22 cellular contexts compared by ENCODE assay signal in genomic region chr1:110097507-110098221, GRCh38. TPM values are rescaled to one million over a fixed set of nuclear protein-coding genes. Genes with fewer than 3 reads are reported as not detected.
DNase-seq lines count a peak whose midpoint lies in the region; ATAC-seq, FAIRE-seq and TF ChIP-seq lines count a peak whose summit lies in the region.
"Had no signal": no experiment of that assay in that cellular context is flagged by ENCODE, and none has a peak within 500 bp of the region (broad histone marks: within the 10 kb centered on the region; RNA-seq: fewer than 3 reads in every experiment).

No MANE protein-coding gene starts in this region.

- WGBS in K562 (ENCODE audit: insufficient coverage, low coverage, missing lambda C conversion rate), result 24% methylated on average over 11 of the region's 11 CpGs
- WGBS in trophoblast cell (ENCODE audit: extremely low coverage, insufficient coverage, insufficient read length), result no CpG with 5 or more reads among the region's 11 CpGs

- H2BK5ac ChIP-seq in trophoblast cell (ENCODE audit: low read depth, low read length, poor library complexity), result no peak overlapping the region

- no peak overlapping the region for H4K12ac ChIP-seq in trophoblast cell (ENCODE audit: low read depth, low read length)

- H3K4me3 ChIP-seq in PC-9, result peak overlapping the region; percentile 3; the same call in 1 of the 2 replicates
- no peak overlapping the region for H3K4me3 ChIP-seq in K562
- peak overlapping the region; percentile 3 for H3K4me3 ChIP-seq in trophoblast cell (ENCODE audit: low read depth, low read length)
- H3K4me3 ChIP-seq: HAP-1 had no signal

- H3K79me1 ChIP-seq in trophoblast cell (ENCODE audit: low read length), result peaks cover 2% of the 10 kb centered on the region

- H3K79me2 ChIP-seq in PC-9 (ENCODE audit: low read depth), result peaks cover 4% of the 10 kb centered on the region
- no peaks in the 10 kb centered on the region for H3K79me2 ChIP-seq in K562 (ENCODE audit: control insufficient read depth, insufficient read depth, low read length)
- no peaks in the 10 kb centered on the region for H3K79me2 ChIP-seq in trophoblast cell (ENCODE audit: control insufficient read depth, insufficient read depth, low read length, poor library complexity)

- peaks cover 34% of the 10 kb centered on the region for H3K4me1 Mint-ChIP-seq in type B pancreatic cell (ENCODE audit: unreplicated experiment)
- H3K4me1 Mint-ChIP-seq in activated T-cell treated with anti-CD3 and anti-CD28 coated beads, Interleukin-2, amount 50 U/mL, for 72 hours (ENCODE audit: low read depth), result no peaks in the 10 kb centered on the region
- H3K4me1 Mint-ChIP-seq: CD4-positive, alpha-beta memory T cell had no signal

- peaks cover 33% of the 10 kb centered on the region for H3K27me3 Mint-ChIP-seq in type B pancreatic cell
- peaks cover 6% of the 10 kb centered on the region for H3K27me3 Mint-ChIP-seq in activated T-cell treated with anti-CD3 and anti-CD28 coated beads, Interleukin-2, amount 50 U/mL, for 72 hours (ENCODE audit: low read depth)

- H3K9me2 ChIP-seq in PC-9 (ENCODE audit: insufficient read depth), result no peaks in the 10 kb centered on the region

- in situ Hi-C loops in K562 (cut with MboI), result no loop called here

- H3K14ac ChIP-seq in trophoblast cell (ENCODE audit: low read length), result no peak overlapping the region

- H3K9ac ChIP-seq in K562 (ENCODE audit: insufficient read depth in 1 of 2, low read depth in 2 of 2, low read length in 2 of 2) (no peak overlapping the region; a peak in 1 of 4 replicates), trophoblast cell (ENCODE audit: low read length) (peak overlapping the region; percentile 9)

- BruUV-seq in PC-9 (replicated peaks; lab: Mats Ljungman, UMichigan) (no TSS peak), K562 (replicated peaks; lab: Mats Ljungman, UMichigan) (no TSS peak)

- no peaks in the 10 kb centered on the region for H3K36me3 Mint-ChIP-seq in type B pancreatic cell
- H3K36me3 Mint-ChIP-seq in activated T-cell treated with anti-CD3 and anti-CD28 coated beads, Interleukin-2, amount 50 U/mL, for 72 hours (ENCODE audit: insufficient read depth in 2 of 2), result no peaks in the 10 kb centered on the region
- H3K36me3 Mint-ChIP-seq: CD4-positive, alpha-beta memory T cell had no signal

- H3K4me1 ChIP-seq in PC-9 (replicated peaks; ENCODE audit: insufficient read depth), result peaks cover 86% of the 10 kb centered on the region
- peaks cover 7 to 8% of the 10 kb centered on the region in 2 experiments; a peak in 3 of 5 replicates for H3K4me1 ChIP-seq in K562 (replicated peaks in 1 of 2; ENCODE audit: control insufficient read depth in 2 of 2, insufficient read depth in 2 of 2, low read length in 2 of 2)
- peaks cover 25 to 27% of the 10 kb centered on the region in 2 experiments for H3K4me1 ChIP-seq in trophoblast cell (ENCODE audit: control insufficient read depth in 1 of 2, insufficient read depth in 2 of 2, low read length in 2 of 2)
- H3K4me1 ChIP-seq: HAP-1 had no signal

- H2AFZ ChIP-seq in PC-9 (no peak overlapping the region), K562 (ENCODE audit: low read depth, low read length) (no peak overlapping the region), trophoblast cell (ENCODE audit: insufficient read depth, low read length, poor library complexity) (no peak overlapping the region)

- H3K4me2 ChIP-seq in PC-9 (peak overlapping the region; percentile 80), K562 (ENCODE audit: insufficient read depth, low read length) (no peak overlapping the region), trophoblast cell (ENCODE audit: low read length) (peak overlapping the region; percentile 25)

- H3K27ac ChIP-seq in PC-9 (peak overlapping the region; percentile 99), K562 (ENCODE audit: extremely low read depth, low read depth, low read length) (no peak overlapping the region), trophoblast cell (ENCODE audit: low read depth, low read length) (no peak overlapping the region)

- no peak overlapping the region for H3K27ac Mint-ChIP-seq in type B pancreatic cell
- H3K27ac Mint-ChIP-seq in activated T-cell treated with anti-CD3 and anti-CD28 coated beads, Interleukin-2, amount 50 U/mL, for 72 hours, result no peak overlapping the region
- H3K27ac Mint-ChIP-seq: CD4-positive, alpha-beta memory T cell had no signal

- no peak for FAIRE-seq in K562 (lab: Jason Lieb, UNC)
- FAIRE-seq: GM12891, H54 had no signal

- CTCF ChIA-PET in PC-9 (lab: Charles Lee), result interaction anchor here (0.7 to 3.4 kb wide), 2 partner anchors 9 to 63 kb away, joined by 3 to 28 read pairs; no protein-coding TSS in a partner anchor
- CTCF ChIA-PET in K562 (lab: Yijun Ruan, JAX; ENCODE audit: low intra/inter-chr PET ratio), result no interaction called here

- no peaks in the 10 kb centered on the region for H3K9me3 Mint-ChIP-seq in type B pancreatic cell
- no peaks in the 10 kb centered on the region for H3K9me3 Mint-ChIP-seq in activated T-cell treated with anti-CD3 and anti-CD28 coated beads, Interleukin-2, amount 50 U/mL, for 72 hours
- H3K9me3 Mint-ChIP-seq: CD4-positive, alpha-beta memory T cell had no signal

- H3K9me1 ChIP-seq in K562 (ENCODE audit: control insufficient read depth, insufficient read depth, low read length), result no peaks in the 10 kb centered on the region

- intact Hi-C loops in PC-9 (cut with micrococcal nuclease; ENCODE audit: unreplicated experiment) (loop anchor here (1.0 to 10.0 kb wide), 2 partner anchors 10 to 237 kb away; partner anchors contain the start of gene RBM15), K562 (cut with micrococcal nuclease) (no loop called here)

- H3K9me3 ChIP-seq in PC-9 (ENCODE audit: insufficient read depth, low read depth) (no peaks in the 10 kb centered on the region), K562 (replicated peaks; ENCODE audit: control insufficient read depth, insufficient read depth, low read depth, low read length) (no peaks in the 10 kb centered on the region), trophoblast cell (ENCODE audit: insufficient read depth, low read depth, low read length) (peaks cover 16% of the 10 kb centered on the region)
- H3K9me3 ChIP-seq: HAP-1 had no signal

- no peaks in the 10 kb centered on the region for H4K20me1 ChIP-seq in PC-9 (ENCODE audit: insufficient read depth)
- no peaks in the 10 kb centered on the region; the same call in 1 of the 2 replicates for H4K20me1 ChIP-seq in K562 (replicated peaks; ENCODE audit: control insufficient read depth, insufficient read depth, low read length)

- peak overlapping the region; percentile 47 for H3K4me3 Mint-ChIP-seq in type B pancreatic cell
- H3K4me3 Mint-ChIP-seq in activated T-cell treated with anti-CD3 and anti-CD28 coated beads, Interleukin-2, amount 50 U/mL, for 72 hours, result no peak overlapping the region
- H3K4me3 Mint-ChIP-seq: CD4-positive, alpha-beta memory T cell had no signal

- no peak overlapping the region for H3K18ac ChIP-seq in trophoblast cell (ENCODE audit: low read length)

- H4K91ac ChIP-seq in trophoblast cell (ENCODE audit: low read depth, low read length), result peak overlapping the region; percentile 1

- DNase-seq in PC-9, result peak; percentile 34 to 82
- no peak for DNase-seq in K562 (ENCODE audit: extremely low read depth in 1 of 4, low spot score in 3 of 4)
- peak in 1 of 2 donors; percentile 46 for DNase-seq in trophoblast cell
- no peak for DNase-seq in type B pancreatic cell (ENCODE audit: extremely low spot score, unreplicated experiment)
- DNase-seq in activated CD4-positive, alpha-beta T cell treated with anti-CD3 and anti-CD28 coated beads for 4 hours, result no peak
- no peak for DNase-seq in activated T-cell treated with anti-CD3 and anti-CD28 coated beads, Interleukin-2, amount 50 U/mL, for 72 hours
- DNase-seq: C1 segment of cervical spinal cord; Calu3; CD4-positive, alpha-beta memory T cell; COR-L47; DMS53; DMS79 treated with DMSO at 0.1 percent for 48 hours; GF-D8; GOT3 had no signal

- peaks cover 57% of the 10 kb centered on the region for H3F3A ChIP-seq in PC-9 (ENCODE audit: insufficient read depth, low read depth)

- no peak overlapping the region for H3K23ac ChIP-seq in trophoblast cell (ENCODE audit: low read length)

- ATAC-seq in K562 (no peak), HG03135 (IDR thresholded peaks at IDR 0.05; ENCODE audit: unreplicated experiment) (no peak)
- no peak for ATAC-seq in activated T-cell treated with anti-CD3 and anti-CD28 coated beads, Interleukin-2, amount 50 U/mL, for 72 hours (replicated peaks in 1 of 2)

- H2AK5ac ChIP-seq in trophoblast cell (ENCODE audit: low read length), result no peak overlapping the region

- no peaks in the 10 kb centered on the region for H3K27me3 ChIP-seq in PC-9 (ENCODE audit: insufficient read depth, low read depth)
- peaks cover 26 to 54% of the 10 kb centered on the region in 2 experiments for H3K27me3 ChIP-seq in K562 (ENCODE audit: control insufficient read depth in 2 of 2, insufficient read depth in 2 of 2, low read length in 2 of 2)
- H3K27me3 ChIP-seq in trophoblast cell (ENCODE audit: insufficient read depth, low read length), result peaks cover 8% of the 10 kb centered on the region

- TF ChIP-seq CTCF in PC-9 (conservative IDR thresholded peaks at IDR 0.05) (no peak), K562 (IDR thresholded peaks at IDR 0.05 in 2 of 3, conservative IDR thresholded peaks at IDR 0.05 in 1 of 3; ENCODE audit: insufficient read depth in 2 of 3, low read depth in 1 of 3, low read length in 3 of 3) (no peak), type B pancreatic cell (conservative IDR thresholded peaks at IDR 0.05) (no peak)

- TF ChIP-seq RAD21 in K562 (CRISPR knock-in tag; conservative IDR thresholded peaks at IDR 0.05 in 1 of 2, IDR thresholded peaks at IDR 0.05 in 1 of 2), result no peak

- no peak for TF ChIP-seq EP300 in K562 (IDR thresholded peaks at IDR 0.05; ENCODE audit: low read length)

- no peaks in the 10 kb centered on the region for H3K36me3 ChIP-seq in PC-9 (ENCODE audit: low read depth)
- no peaks in the 10 kb centered on the region for H3K36me3 ChIP-seq in K562 (ENCODE audit: control insufficient read depth, insufficient read depth, low read length)
- H3K36me3 ChIP-seq in trophoblast cell (ENCODE audit: control insufficient read depth in 1 of 2, insufficient read depth in 2 of 2, low read length in 2 of 2), result no peaks in the 10 kb centered on the region
- H3K36me3 ChIP-seq: HAP-1 had no signal

- POLR2A ChIA-PET in PC-9 (lab: Charles Lee; ENCODE audit: unreplicated experiment), result interaction anchor here (0.6 kb wide), 2 partner anchors 16 to 22 kb away, joined by 3 read pairs; no protein-coding TSS in a partner anchor
- POLR2A ChIA-PET in K562 (lab: Yijun Ruan, JAX), result interaction anchor here (0.6 to 2.2 kb wide), 6 partner anchors 8 to 63 kb away, joined by 3 to 6 read pairs (median 4); partner anchors contain the start of gene STRIP1

- no peak overlapping the region for H2BK12ac ChIP-seq in trophoblast cell (ENCODE audit: low read length)

- no peak for TF ChIP-seq POLR2A in K562 (conservative IDR thresholded peaks at IDR 0.05)

- H2BK120ac ChIP-seq in trophoblast cell (ENCODE audit: insufficient read depth, low read length, poor library complexity), result no peak overlapping the region

- no peak overlapping the region for H4K8ac ChIP-seq in trophoblast cell (ENCODE audit: low read depth, low read length)

- H3K4ac ChIP-seq in trophoblast cell (ENCODE audit: low read depth, low read length), result no peak overlapping the region

RNA-seq across cellular contexts. Expression of gene UBL4B, which starts 14.6 kb away (rescaled TPM):
- total RNA-seq in PC-9 (2021) (0.24 and 0.28 TPM in 2 replicates), K562 (2014; rRNA removed) (not detected in 2 replicates), K562 (2014; rRNA removed; fragmentation: Illumina TruSeq; extraction: Trizol) (not detected in 2 replicates), K562 (2015; rRNA removed; fragmentation: Illumina TruSeq; extraction: Trizol) (not detected in 2 replicates), K562 (2021) (not detected in 2 replicates), type B pancreatic cell (ENCODE audit: low replicate concordance) (1.0 TPM in 1 of 2 replicates, not detected in the other)
- total RNA-seq in K562 (2011; cell fraction: chromatin; rRNA removed; ENCODE audit: low replicate concordance), result not detected in 2 replicates
- total RNA-seq in K562 (2011; cell fraction: nucleolus; rRNA removed), result not detected in 2 replicates
- total RNA-seq in K562 (2011; cell fraction: nucleoplasm; rRNA removed), result not detected in 2 replicates
- polyA plus RNA-seq in K562 (2011; rRNA removed) (0.05 TPM in 1 of 2 replicates, not detected in the other), K562 (2014; fragmentation: Illumina TruSeq; extraction: Trizol) (not detected in 2 replicates), K562 (2014; fragmentation: Nextera tagmentation; extraction: Ambion mirVana) (not detected), K562 (2014; rRNA removed) (not detected in 2 replicates)
- polyA plus RNA-seq in K562 (2011; cell fraction: cytosol; rRNA removed), result 0.03 TPM in 1 of 2 replicates, not detected in the other
- polyA plus RNA-seq in K562 (2011; cell fraction: nucleus; rRNA removed), result 0.07 and 0.09 TPM in 2 replicates
- 0.07 and 1.3 TPM in 2 replicates for polyA plus RNA-seq in K562 (2012)
- not detected in 2 replicates for polyA minus RNA-seq in K562 (2011; rRNA and poly(A)+ RNA removed)
- polyA minus RNA-seq in K562 (2011; cell fraction: cytosol; rRNA and poly(A)+ RNA removed), result not detected in 2 replicates
- polyA minus RNA-seq in K562 (2011; cell fraction: nucleus; rRNA and poly(A)+ RNA removed), result 0.22 TPM in 1 of 2 replicates, not detected in the other
- not detected in 2 replicates for polyA plus RNA-seq in trophoblast cell (2013)
- total RNA-seq in activated T-cell treated with anti-CD3 and anti-CD28 coated beads, Interleukin-2, amount 50 U/mL, for 72 hours, result not detected
- total RNA-seq: A673; Calu3; CD4-positive, alpha-beta memory T cell; Daoy; G401 had no signal
- polyA plus RNA-seq: CD4-positive, alpha-beta memory T cell had no signal

RNA-seq across cellular contexts. Expression of gene ALX3, which starts 27.2 kb away (rescaled TPM):
- not detected in 2 replicates for total RNA-seq in PC-9 (2021)
- total RNA-seq in K562 (2011; cell fraction: chromatin; rRNA removed; ENCODE audit: low replicate concordance), result not detected in 2 replicates
- not detected in 2 replicates for total RNA-seq in K562 (2011; cell fraction: nucleolus; rRNA removed)
- total RNA-seq in K562 (2011; cell fraction: nucleoplasm; rRNA removed), result not detected in 2 replicates
- not detected in 2 replicates for total RNA-seq in K562 (2014; rRNA removed)
- not detected in 2 replicates for total RNA-seq in K562 (2014; rRNA removed; fragmentation: Illumina TruSeq; extraction: Trizol)
- total RNA-seq in K562 (2015; rRNA removed; fragmentation: Illumina TruSeq; extraction: Trizol), result not detected in 2 replicates
- not detected in 2 replicates for total RNA-seq in K562 (2021)
- not detected in 2 replicates for polyA plus RNA-seq in K562 (2011; rRNA removed)
- not detected in 2 replicates for polyA plus RNA-seq in K562 (2011; cell fraction: cytosol; rRNA removed)
- polyA plus RNA-seq in K562 (2011; cell fraction: nucleus; rRNA removed), result not detected in 2 replicates
- not detected in 2 replicates for polyA plus RNA-seq in K562 (2012)
- polyA plus RNA-seq in K562 (2014; fragmentation: Illumina TruSeq; extraction: Trizol), result not detected in 2 replicates
- not detected for polyA plus RNA-seq in K562 (2014; fragmentation: Nextera tagmentation; extraction: Ambion mirVana)
- polyA plus RNA-seq in K562 (2014; rRNA removed), result not detected in 2 replicates
- not detected in 2 replicates for polyA minus RNA-seq in K562 (2011; rRNA and poly(A)+ RNA removed)
- polyA minus RNA-seq in K562 (2011; cell fraction: cytosol; rRNA and poly(A)+ RNA removed), result not detected in 2 replicates
- polyA minus RNA-seq in K562 (2011; cell fraction: nucleus; rRNA and poly(A)+ RNA removed), result not detected in 2 replicates
- polyA plus RNA-seq in trophoblast cell (2013), result 0.14 and 0.19 TPM in 2 replicates
- total RNA-seq in type B pancreatic cell (ENCODE audit: low replicate concordance), result 1.4 and 19.8 TPM in 2 replicates
- not detected for total RNA-seq in activated T-cell treated with anti-CD3 and anti-CD28 coated beads, Interleukin-2, amount 50 U/mL, for 72 hours
- total RNA-seq: A172; Calu3; CD4-positive, alpha-beta memory T cell; Daoy; G401 had no signal
- polyA plus RNA-seq: CD4-positive, alpha-beta memory T cell had no signal

RNA-seq across cellular contexts. Expression of gene SLC6A17, which starts 52.6 kb away (rescaled TPM):
- 3.2 and 4.5 TPM in 2 replicates for total RNA-seq in PC-9 (2021)
- not detected in 2 replicates for total RNA-seq in K562 (2011; cell fraction: chromatin; rRNA removed; ENCODE audit: low replicate concordance)
- not detected in 2 replicates for total RNA-seq in K562 (2011; cell fraction: nucleolus; rRNA removed)
- not detected in 2 replicates for total RNA-seq in K562 (2011; cell fraction: nucleoplasm; rRNA removed)
- not detected in 2 replicates for total RNA-seq in K562 (2014; rRNA removed)
- total RNA-seq in K562 (2014; rRNA removed; fragmentation: Illumina TruSeq; extraction: Trizol), result not detected in 2 replicates
- not detected in 2 replicates for total RNA-seq in K562 (2015; rRNA removed; fragmentation: Illumina TruSeq; extraction: Trizol)
- not detected in 2 replicates for total RNA-seq in K562 (2021)
- polyA plus RNA-seq in K562 (2011; rRNA removed), result not detected in 2 replicates
- not detected in 2 replicates for polyA plus RNA-seq in K562 (2011; cell fraction: cytosol; rRNA removed)
- polyA plus RNA-seq in K562 (2011; cell fraction: nucleus; rRNA removed), result not detected in 2 replicates
- polyA plus RNA-seq in K562 (2012), result not detected in 2 replicates
- not detected in 2 replicates for polyA plus RNA-seq in K562 (2014; fragmentation: Illumina TruSeq; extraction: Trizol)
- not detected for polyA plus RNA-seq in K562 (2014; fragmentation: Nextera tagmentation; extraction: Ambion mirVana)
- polyA plus RNA-seq in K562 (2014; rRNA removed), result not detected in 2 replicates
- polyA minus RNA-seq in K562 (2011; rRNA and poly(A)+ RNA removed), result not detected in 2 replicates
- polyA minus RNA-seq in K562 (2011; cell fraction: cytosol; rRNA and poly(A)+ RNA removed), result not detected in 2 replicates
- polyA minus RNA-seq in K562 (2011; cell fraction: nucleus; rRNA and poly(A)+ RNA removed), result not detected in 2 replicates
- polyA plus RNA-seq in trophoblast cell (2013), result 0.04 and 0.07 TPM in 2 replicates
- 0.50 and 0.58 TPM in 2 replicates for total RNA-seq in type B pancreatic cell (ENCODE audit: low replicate concordance)
- total RNA-seq in activated T-cell treated with anti-CD3 and anti-CD28 coated beads, Interleukin-2, amount 50 U/mL, for 72 hours, result under 1 TPM; 0.31 to 0.53 TPM
- total RNA-seq: A673; CD4-positive, alpha-beta memory T cell had no signal
- polyA plus RNA-seq: CD4-positive, alpha-beta memory T cell had no signal

Comparison
In these comparisons a context has a peak if more than half of its experiments do, and no peak if none do; other contexts are left out.
1. DNase-seq: peak in PC-9 (2 of 2); none in K562 (0 of 4), type B pancreatic cell (single experiment), activated CD4-positive, alpha-beta T cell treated with anti-CD3 and anti-CD28 coated beads for 4 hours (0 of 2) and activated T-cell treated with anti-CD3 and anti-CD28 coated beads, Interleukin-2, amount 50 U/mL, for 72 hours (0 of 2).